1 cellular context compared by ENCODE assay signal in genomic region chr19:17303167-17303939, GRCh38.
TF ChIP-seq lines count a peak whose summit lies in the region.

Gene ABHD8, minus strand, starts transcription at chr19:17303425. Its CDS starts 1,809 bp downstream, at chr19:17301616.

TF ChIP-seq in GM12878, 131 proteins besides CTCF, POLR2A, EP300 and RAD21 (continued from another document and continues in another):
- TF ChIP-seq ZNF687 (IDR thresholded peaks at IDR 0.05) (no peak), SUPT20H (IDR thresholded peaks at IDR 0.05; ENCODE audit: borderline replicate concordance, control insufficient read depth, low read depth, low read length) (no peak), FOS (IDR thresholded peaks at IDR 0.05; ENCODE audit: borderline replicate concordance, extremely low read depth, insufficient read length) (peak; percentile 55), E2F4 (IDR thresholded peaks at IDR 0.05; ENCODE audit: low read depth, low read length) (no peak), ZNF384 (IDR thresholded peaks at IDR 0.05; ENCODE audit: borderline replicate concordance, low read depth, low read length) (no peak), WRNIP1 (IDR thresholded peaks at IDR 0.05; ENCODE audit: borderline replicate concordance, low read depth, low read length) (no peak), ZNF592 (IDR thresholded peaks at IDR 0.05) (no peak), RAD51 (IDR thresholded peaks at IDR 0.05) (peak; percentile 33; the same call in 1 of the 2 replicates), MTA2 (IDR thresholded peaks at IDR 0.05; ENCODE audit: low read depth) (no peak), BACH1 (IDR thresholded peaks at IDR 0.05; ENCODE audit: borderline replicate concordance) (peak; percentile 34; the same call in 1 of the 2 replicates), PML (IDR thresholded peaks at IDR 0.05; ENCODE audit: low read length) (no peak), SP1 (IDR thresholded peaks at IDR 0.05; ENCODE audit: low read depth, low read length) (peak; percentile 99), SIX5 (IDR thresholded peaks at IDR 0.05; ENCODE audit: low read depth, low read length, severe bottlenecking) (no peak), STAT3 (IDR thresholded peaks at IDR 0.05; ENCODE audit: low read depth, low read length) (no peak), CREM (IDR thresholded peaks at IDR 0.05; ENCODE audit: low read depth) (peak; percentile 67), ETV6 (conservative IDR thresholded peaks at IDR 0.05 in 1 of 2, IDR thresholded peaks at IDR 0.05 in 1 of 2; ENCODE audit: borderline replicate concordance in 1 of 2, low read depth in 1 of 2) (no peak), BCLAF1 (IDR thresholded peaks at IDR 0.05) (no peak), HDGF (IDR thresholded peaks at IDR 0.05) (no peak), TCF3 (IDR thresholded peaks at IDR 0.05; ENCODE audit: borderline replicate concordance, insufficient read depth, low read depth, low read length) (no peak), ZNF217 (IDR thresholded peaks at IDR 0.05) (no peak), FOXK2 (IDR thresholded peaks at IDR 0.05) (no peak), NBN (IDR thresholded peaks at IDR 0.05) (no peak), SIN3A (IDR thresholded peaks at IDR 0.05; ENCODE audit: low read depth, low read length) (peak; percentile 61; the same call in 1 of the 2 replicates), JUND (IDR thresholded peaks at IDR 0.05; ENCODE audit: low read depth, low read length) (no peak), ZNF274 (IDR thresholded peaks at IDR 0.05; ENCODE audit: insufficient read depth, insufficient read length) (no peak), MYB (IDR thresholded peaks at IDR 0.05; ENCODE audit: borderline replicate concordance, low read depth, low read length) (no peak), RELB (IDR thresholded peaks at IDR 0.05; ENCODE audit: low read depth) (no peak), HDAC2 (IDR thresholded peaks at IDR 0.05) (no peak), CHD2 (IDR thresholded peaks at IDR 0.05; ENCODE audit: borderline replicate concordance, low read depth, low read length) (peak; percentile 93), PKNOX1 (IDR thresholded peaks at IDR 0.05) (peak; percentile 99), MYC (IDR thresholded peaks at IDR 0.05; ENCODE audit: insufficient read depth, insufficient read length, insufficient replicate concordance, low read length, severe bottlenecking) (no peak)
- TF ChIP-seq, protein P1, sequence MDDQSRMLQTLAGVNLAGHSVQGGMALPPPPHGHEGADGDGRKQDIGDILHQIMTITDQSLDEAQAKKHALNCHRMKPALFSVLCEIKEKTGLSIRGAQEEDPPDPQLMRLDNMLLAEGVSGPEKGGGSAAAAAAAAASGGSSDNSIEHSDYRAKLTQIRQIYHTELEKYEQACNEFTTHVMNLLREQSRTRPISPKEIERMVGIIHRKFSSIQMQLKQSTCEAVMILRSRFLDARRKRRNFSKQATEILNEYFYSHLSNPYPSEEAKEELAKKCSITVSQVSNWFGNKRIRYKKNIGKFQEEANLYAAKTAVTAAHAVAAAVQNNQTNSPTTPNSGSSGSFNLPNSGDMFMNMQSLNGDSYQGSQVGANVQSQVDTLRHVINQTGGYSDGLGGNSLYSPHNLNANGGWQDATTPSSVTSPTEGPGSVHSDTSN (IDR thresholded peaks at IDR 0.05; ENCODE audit: insufficient replicate concordance, low read depth, low read length), result peak; percentile 99
- TF ChIP-seq, protein P2, sequence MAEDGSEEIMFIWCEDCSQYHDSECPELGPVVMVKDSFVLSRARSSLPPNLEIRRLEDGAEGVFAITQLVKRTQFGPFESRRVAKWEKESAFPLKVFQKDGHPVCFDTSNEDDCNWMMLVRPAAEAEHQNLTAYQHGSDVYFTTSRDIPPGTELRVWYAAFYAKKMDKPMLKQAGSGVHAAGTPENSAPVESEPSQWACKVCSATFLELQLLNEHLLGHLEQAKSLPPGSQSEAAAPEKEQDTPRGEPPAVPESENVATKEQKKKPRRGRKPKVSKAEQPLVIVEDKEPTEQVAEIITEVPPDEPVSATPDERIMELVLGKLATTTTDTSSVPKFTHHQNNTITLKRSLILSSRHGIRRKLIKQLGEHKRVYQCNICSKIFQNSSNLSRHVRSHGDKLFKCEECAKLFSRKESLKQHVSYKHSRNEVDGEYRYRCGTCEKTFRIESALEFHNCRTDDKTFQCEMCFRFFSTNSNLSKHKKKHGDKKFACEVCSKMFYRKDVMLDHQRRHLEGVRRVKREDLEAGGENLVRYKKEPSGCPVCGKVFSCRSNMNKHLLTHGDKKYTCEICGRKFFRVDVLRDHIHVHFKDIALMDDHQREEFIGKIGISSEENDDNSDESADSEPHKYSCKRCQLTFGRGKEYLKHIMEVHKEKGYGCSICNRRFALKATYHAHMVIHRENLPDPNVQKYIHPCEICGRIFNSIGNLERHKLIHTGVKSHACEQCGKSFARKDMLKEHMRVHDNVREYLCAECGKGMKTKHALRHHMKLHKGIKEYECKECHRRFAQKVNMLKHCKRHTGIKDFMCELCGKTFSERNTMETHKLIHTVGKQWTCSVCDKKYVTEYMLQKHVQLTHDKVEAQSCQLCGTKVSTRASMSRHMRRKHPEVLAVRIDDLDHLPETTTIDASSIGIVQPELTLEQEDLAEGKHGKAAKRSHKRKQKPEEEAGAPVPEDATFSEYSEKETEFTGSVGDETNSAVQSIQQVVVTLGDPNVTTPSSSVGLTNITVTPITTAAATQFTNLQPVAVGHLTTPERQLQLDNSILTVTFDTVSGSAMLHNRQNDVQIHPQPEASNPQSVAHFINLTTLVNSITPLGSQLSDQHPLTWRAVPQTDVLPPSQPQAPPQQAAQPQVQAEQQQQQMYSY (CRISPR knock-in tag; IDR thresholded peaks at IDR 0.05), result no peak
